ENCODE assay signal across 8 cellular contexts in the genomic region with DNA sequence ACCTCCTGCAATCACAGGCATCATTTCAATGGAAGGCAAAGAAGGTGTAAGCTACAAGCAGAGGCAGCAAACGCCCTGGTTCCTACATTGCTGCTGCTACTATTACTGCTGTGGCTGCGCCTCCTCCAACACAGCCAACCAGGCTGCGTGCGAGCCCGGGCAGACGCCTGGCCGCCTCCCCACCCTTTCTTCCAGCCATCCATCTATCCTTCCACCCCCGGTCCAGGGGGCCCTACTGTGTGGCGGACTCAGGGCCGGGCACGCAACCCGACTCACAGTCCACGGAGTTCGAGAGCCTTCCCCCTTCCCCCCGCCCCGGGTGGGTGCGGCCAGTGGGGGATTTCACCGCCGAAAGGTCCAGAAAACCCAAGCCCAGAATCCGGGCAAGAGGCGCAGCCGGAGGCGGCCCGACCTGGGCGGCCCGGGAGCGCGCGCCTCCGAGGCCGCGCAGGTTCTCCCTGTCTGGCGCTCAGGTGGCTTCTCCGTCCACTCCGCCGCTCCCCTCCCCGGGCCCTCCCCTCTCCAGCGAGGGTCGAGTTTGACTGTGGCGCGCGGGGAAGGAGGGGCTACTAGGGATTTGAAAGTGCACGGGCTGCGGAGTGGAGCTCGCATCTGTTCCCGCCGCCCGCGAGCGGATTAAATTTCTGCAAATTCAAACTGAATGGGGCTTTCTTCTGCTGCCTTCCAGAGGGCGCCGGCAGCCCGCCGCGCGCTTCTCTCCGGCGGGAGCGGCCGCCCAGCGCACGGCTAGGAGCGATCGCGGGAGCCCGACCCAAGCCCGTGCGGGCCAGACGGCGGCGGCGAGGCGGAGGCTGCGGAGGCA. TPM values are rescaled to one million over a fixed set of nuclear protein-coding genes. Genes with fewer than 3 reads are reported as not detected.
DNase-seq lines count a peak whose midpoint lies in the region; ATAC-seq and TF ChIP-seq lines count a peak whose summit lies in the region.

A gene (plus strand): TSS at position 569 of the 823 bp plus-strand sequence. CDS start 655 bp downstream, outside the sequence.

- no peaks in the 10 kb centered on the region for H3K9me3 Mint-ChIP-seq in activated CD4-positive, alpha-beta memory T cell treated with anti-CD3 and anti-CD28 coated beads, Interleukin-2, amount 10 ng/mL, durations not matched to agents 7 days and 5 days
- no peaks in the 10 kb centered on the region for H3K9me3 Mint-ChIP-seq in neural progenitor cell

- peak within 1 kb of the TSS; percentile 98 for H2AFZ ChIP-seq in neural progenitor cell (replicated peaks)

- peaks cover 45% of the 10 kb centered on the region for H3K27me3 ChIP-seq in neural progenitor cell

- H4K20me1 ChIP-seq in neural progenitor cell (ENCODE audit: low read depth): peaks cover 19% of the 10 kb centered on the region

- H3K79me2 ChIP-seq in neural progenitor cell (ENCODE audit: low read depth): peaks cover 14% of the 10 kb centered on the region

- H3K4me1 ChIP-seq in neural progenitor cell: peaks cover 32% of the 10 kb centered on the region

- CTCF ChIA-PET in activated CD4-positive, alpha-beta memory T cell treated with anti-CD3 and anti-CD28 coated beads, Interleukin-2, amount 10 ng/mL, durations not matched to agents 7 days and 5 days (lab: Charles Lee): interaction anchor here (1.0 to 1.5 kb wide), 2 partner anchors 385 to 386 kb away, joined by 3 to 4 read pairs; no protein-coding TSS in a partner anchor

- peak within 1 kb of the TSS; percentile 20 for H3K27ac ChIP-seq in neural progenitor cell

- ATAC-seq in HG02798 (IDR thresholded peaks at IDR 0.05; ENCODE audit: poor library complexity, unreplicated experiment): no peak

- no peak within 1 kb of the TSS for H3K27ac Mint-ChIP-seq in activated CD4-positive, alpha-beta memory T cell treated with anti-CD3 and anti-CD28 coated beads, Interleukin-2, amount 10 ng/mL, durations not matched to agents 7 days and 5 days
- H3K27ac Mint-ChIP-seq in neural progenitor cell: peak within 1 kb of the TSS; percentile 88

- peaks cover 53% of the 10 kb centered on the region for H3K27me3 Mint-ChIP-seq in activated CD4-positive, alpha-beta memory T cell treated with anti-CD3 and anti-CD28 coated beads, Interleukin-2, amount 10 ng/mL, durations not matched to agents 7 days and 5 days
- H3K27me3 Mint-ChIP-seq in neural progenitor cell (ENCODE audit: insufficient read depth, low read depth): peaks cover 19% of the 10 kb centered on the region

- peak; percentile 28 for DNase-seq in EL
- peak; percentile 79 for DNase-seq in NCI-H1105 (lab: John Stamatoyannopoulos, UW)
- no peak for DNase-seq in activated CD4-positive, alpha-beta memory T cell treated with anti-CD3 and anti-CD28 coated beads, Interleukin-2, amount 10 ng/mL, durations not matched to agents 7 days and 5 days
- peak in 1 of 2 donors; percentile 70 for DNase-seq in foreskin fibroblast
- DNase-seq in neural progenitor cell (ENCODE audit: low spot score): peak; percentile 86
- no peak for DNase-seq in GDM1 (lab: John Stamatoyannopoulos, UW)
- no peak for DNase-seq in glomerular visceral epithelial cell (ENCODE audit: extremely low spot score)

- no peaks in the 10 kb centered on the region for H3K36me3 ChIP-seq in neural progenitor cell

- POLR2A ChIA-PET in activated CD4-positive, alpha-beta memory T cell treated with anti-CD3 and anti-CD28 coated beads, Interleukin-2, amount 10 ng/mL, durations not matched to agents 7 days and 5 days (lab: Charles Lee): no interaction called here

- H3K9me3 ChIP-seq in neural progenitor cell (ENCODE audit: low read depth): no peaks in the 10 kb centered on the region

- H3F3A ChIP-seq in neural progenitor cell (ENCODE audit: low read depth): peaks cover 52% of the 10 kb centered on the region

- H3K9ac ChIP-seq in neural progenitor cell: no peak within 1 kb of the TSS

- H3K36me3 Mint-ChIP-seq in activated CD4-positive, alpha-beta memory T cell treated with anti-CD3 and anti-CD28 coated beads, Interleukin-2, amount 10 ng/mL, durations not matched to agents 7 days and 5 days (ENCODE audit: low read depth): no peaks in the 10 kb centered on the region
- peaks cover 18% of the 10 kb centered on the region for H3K36me3 Mint-ChIP-seq in neural progenitor cell

- H3K4me3 Mint-ChIP-seq in activated CD4-positive, alpha-beta memory T cell treated with anti-CD3 and anti-CD28 coated beads, Interleukin-2, amount 10 ng/mL, durations not matched to agents 7 days and 5 days: peak within 1 kb of the TSS; percentile 64
- peak within 1 kb of the TSS; percentile 96 for H3K4me3 Mint-ChIP-seq in neural progenitor cell

- peaks cover 6% of the 10 kb centered on the region for H3K4me1 Mint-ChIP-seq in activated CD4-positive, alpha-beta memory T cell treated with anti-CD3 and anti-CD28 coated beads, Interleukin-2, amount 10 ng/mL, durations not matched to agents 7 days and 5 days
- H3K4me1 Mint-ChIP-seq in neural progenitor cell: peaks cover 38% of the 10 kb centered on the region

- H3K4me3 ChIP-seq in foreskin fibroblast (ENCODE audit: low read depth in 1 of 2, low read length in 2 of 2) (peak within 1 kb of the TSS; percentile 47 to 68), neural progenitor cell (peak within 1 kb of the TSS; percentile 99)

- TF ChIP-seq CTCF in foreskin fibroblast (IDR thresholded peaks at IDR 0.05; ENCODE audit: low read depth, low read length) (peak; percentile 23), neural progenitor cell (IDR thresholded peaks at IDR 0.05) (no peak)

- H3K4me2 ChIP-seq in neural progenitor cell: peak within 1 kb of the TSS; percentile 97

RNA-seq across cellular contexts. Expression of the gene that starts here (rescaled TPM):
- under 1 TPM; 0.03 to 0.05 TPM for total RNA-seq in activated CD4-positive, alpha-beta memory T cell treated with anti-CD3 and anti-CD28 coated beads, Interleukin-2, amount 10 ng/mL, durations not matched to agents 7 days and 5 days
- total RNA-seq in neural progenitor cell (ENCODE audit: low replicate concordance): 4.7 and 5.7 TPM in 2 replicates

Comparison
In these comparisons a context has a peak if more than half of its experiments do, and no peak if none do; other contexts are left out.
1. DNase-seq: peak in EL (single experiment), NCI-H1105 (single experiment) and neural progenitor cell (single experiment); none in activated CD4-positive, alpha-beta memory T cell treated with anti-CD3 and anti-CD28 coated beads, Interleukin-2, amount 10 ng/mL, durations not matched to agents 7 days and 5 days (single experiment), GDM1 (single experiment) and glomerular visceral epithelial cell (single experiment).